ENCODE assay signal across 27 cellular contexts in the genomic region with DNA sequence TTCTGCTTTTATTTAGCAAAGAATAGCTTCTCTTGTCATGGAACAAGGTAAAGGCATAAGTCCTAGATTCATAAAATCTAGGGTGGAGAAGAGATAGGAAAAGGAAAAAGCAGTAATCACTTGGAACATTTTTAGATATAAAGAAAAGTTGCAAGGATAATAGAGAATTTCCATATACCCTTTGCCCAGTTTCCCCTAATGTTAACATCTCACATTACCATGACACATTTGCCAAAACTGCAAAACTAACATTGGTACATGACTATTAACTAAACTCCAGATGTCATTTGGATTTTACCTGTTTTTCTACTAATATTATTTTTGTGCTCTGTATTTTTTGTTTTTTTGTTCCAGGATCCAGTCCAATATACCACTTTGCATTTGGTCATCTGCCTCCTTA.
"Had no signal": no experiment of that assay in that cellular context is flagged by ENCODE, and none has a peak within 500 bp of the region (broad histone marks: within the 10 kb centered on the region; RNA-seq: fewer than 3 reads in every experiment).

No MANE protein-coding gene starts in this region.

- H3K4me1 ChIP-seq: testis, upper lobe of left lung, upper lobe of right lung, uterus had no signal

- H3K4me3 ChIP-seq: stomach, suprapubic skin, testis, thoracic aorta, thyroid gland, tibial artery, tibial nerve, transverse colon, upper lobe of left lung, upper lobe of right lung, uterus, vagina had no signal

- H3K27ac ChIP-seq: suprapubic skin, testis, thoracic aorta, thyroid gland, tibial artery, tibial nerve, transverse colon, upper lobe of left lung, upper lobe of right lung, uterus, vagina had no signal

- ATAC-seq: stimulated activated effector memory CD8-positive, alpha-beta T cell treated with anti-CD3 and anti-CD28 coated beads, Interleukin-12 subunit alpha, Interleukin-12 subunit beta, amount 100 ng/mL, for 72 hours; stimulated activated memory B cell treated with anti-CD40 and anti-IgM and Interleukin-4, amounts not matched to agents 10 μg/mL and 1 μg/mL and 100 μg/mL, for 72 hours; stimulated activated naive B cell treated with anti-CD40 and anti-IgM and Interleukin-4, amounts not matched to agents 10 μg/mL and 1 μg/mL and 100 μg/mL, for 72 hours; stimulated activated naive CD8-positive, alpha-beta T cell treated with anti-CD3 and anti-CD28 coated beads, Interleukin-15, amount 100 ng/mL, for 72 hours; stimulated activated naive CD8-positive, alpha-beta T cell treated with anti-CD3 and anti-CD28 coated beads, Interleukin-15, Interleukin-2, amounts not matched to agents 100 U/mL and 50 U/mL, for 24 hours; upper lobe of right lung had no signal

- H3K9me3 ChIP-seq: stomach, testis, thoracic aorta, thyroid gland, tibial artery, upper lobe of right lung, uterus, vagina had no signal

- H3K36me3 ChIP-seq: stomach, suprapubic skin, thoracic aorta, thyroid gland, tibial artery, tibial nerve, transverse colon, upper lobe of left lung, upper lobe of right lung, uterus, vagina had no signal

- FAIRE-seq: urothelium cell line had no signal

- DNase-seq: stimulated activated CD4-positive, alpha-beta T cell treated with anti-CD3 and anti-CD28 coated beads, Interleukin-2, amount 100 ng/mL, for 48 hours; stimulated activated CD4-positive, alpha-beta T cell treated with anti-CD3 and anti-CD28 coated beads, Interleukin-4, amount 100 ng/mL, for 1 hour; stimulated activated CD4-positive, alpha-beta T cell treated with anti-CD3 and anti-CD28 coated beads, Interleukin-4, amount 100 ng/mL, for 24 hours; stimulated activated CD4-positive, alpha-beta T cell treated with anti-CD3 and anti-CD28 coated beads, Interleukin-4, amount 100 ng/mL, for 4 hours; stimulated activated CD8-positive, alpha-beta memory T cell treated with anti-CD3 and anti-CD28 coated beads, Interleukin-4, amount 100 ng/mL, for 48 hours; stimulated activated naive B cell treated with anti-CD40 and anti-IgM and Interleukin-4, amounts not matched to agents 10 μg/mL and 1 μg/mL and 100 μg/mL, for 72 hours; stimulated activated naive CD4-positive, alpha-beta T cell; stimulated activated naive CD4-positive, alpha-beta T cell treated with Interleukin-2 at 50 U/mL for 16 hours; stimulated activated naive CD8-positive, alpha-beta T cell treated with anti-CD3 and anti-CD28 coated beads, Interleukin-15, amount 100 ng/mL, for 72 hours; stimulated activated naive CD8-positive, alpha-beta T cell treated with anti-CD3 and anti-CD28 coated beads, Interleukin-15, Interleukin-2, amounts not matched to agents 100 U/mL and 50 U/mL, for 24 hours; stomach; substantia nigra; testis; thyroid gland; tibial artery; transverse colon; trophoblast cell; upper lobe of left lung; upper lobe of right lung; uterus had no signal
